In genomic region chr15:84925906-84926305, GRCh38 we compare ENCODE assay signal across 21 cellular contexts. TPM values are rescaled to one million over a fixed set of nuclear protein-coding genes. Genes with fewer than 3 reads are reported as not detected.
A peak's percentile ranks its signal among the peaks of the same experiment; 100 is the strongest.
DNase-seq lines count a peak whose midpoint lies in the region; ATAC-seq, FAIRE-seq and TF ChIP-seq lines count a peak whose summit lies in the region.
"Had no signal": no experiment of that assay in that cellular context is flagged by ENCODE, and none has a peak within 500 bp of the region (broad histone marks: within the 10 kb centered on the region; RNA-seq: fewer than 3 reads in every experiment).

No MANE protein-coding gene starts in this region.

- DNase-seq in A549 (ENCODE audit: low read depth in 1 of 2, low spot score in 1 of 2) (no peak), frontal cortex (ENCODE audit: low spot score in 2 of 2) (no peak), gastrocnemius medialis (no peak), NCI-H1105 (lab: John Stamatoyannopoulos, UW) (no peak), GOT3 (lab: John Stamatoyannopoulos, UW) (no peak)
- no peak for DNase-seq in naive thymus-derived CD8-positive, alpha-beta T cell
- DNase-seq: 8988T; ACHN; BE2C; C1 segment of cervical spinal cord; CD4-positive, CD25-positive, alpha-beta regulatory T cell; CD8-positive, alpha-beta memory T cell; COR-L47; DMS153; DMS79; GF-D8; KG1 had no signal

- FAIRE-seq in A549 (lab: Jason Lieb, UNC) (no peak), TTC549 (lab: Jason Lieb, UNC) (peak; percentile 78), frontal cortex (lab: Jason Lieb, UNC) (peak; percentile 87)

- CTCF ChIA-PET in A549 (lab: Yijun Ruan, JAX), result interaction anchor here (0.9 to 7.6 kb wide), 15 partner anchors 11 to 338 kb away, joined by 3 to 137 read pairs (median 5); partner anchors contain the start of gene ZSCAN2

- peaks cover 5 to 8% (median 5%) of the 10 kb centered on the region in 4 donors for H3K4me1 Mint-ChIP-seq in naive thymus-derived CD8-positive, alpha-beta T cell

- WGBS in A549 (ENCODE audit: missing lambda C conversion rate), result 91% methylated on average over 1 of the region's 1 CpG

- ATAC-seq in A549, result no peak
- no peak for ATAC-seq in gastrocnemius medialis
- ATAC-seq in HG03025 (IDR thresholded peaks at IDR 0.05; ENCODE audit: low FRiP score, unreplicated experiment), result no peak
- ATAC-seq in naive thymus-derived CD8-positive, alpha-beta T cell, result no peak

- H3K27ac ChIP-seq in A549 (peak overlapping the region; percentile 84 to 85; a peak in 5 of 6 replicates), gastrocnemius medialis (peak overlapping the region; percentile 70 to 85 (median 78))

- no peak for TF ChIP-seq EP300 in A549 (IDR thresholded peaks at IDR 0.05)

- no peaks in the 10 kb centered on the region for H3K9me3 ChIP-seq in A549
- no peaks in the 10 kb centered on the region for H3K9me3 ChIP-seq in gastrocnemius medialis
- H3K9me3 ChIP-seq: BE2C, HAP-1 had no signal

- H3K36me3 ChIP-seq in gastrocnemius medialis, result no peaks in the 10 kb centered on the region
- H3K36me3 ChIP-seq: BE2C, HAP-1 had no signal

- H3K4me3 Mint-ChIP-seq in naive thymus-derived CD8-positive, alpha-beta T cell, result no peak overlapping the region
- H3K4me3 Mint-ChIP-seq: CD4-positive, CD25-positive, alpha-beta regulatory T cell; CD8-positive, alpha-beta memory T cell had no signal

- no peak for TF ChIP-seq POLR2A in A549 (IDR thresholded peaks at IDR 0.05; ENCODE audit: low read length)
- TF ChIP-seq POLR2A in gastrocnemius medialis (IDR thresholded peaks at IDR 0.05), result no peak

- H3K4me1 ChIP-seq in A549 (peaks cover 60% of the 10 kb centered on the region), gastrocnemius medialis (peaks cover 20 to 25% of the 10 kb centered on the region in 2 donors)
- H3K4me1 ChIP-seq: BE2C, HAP-1 had no signal

- POLR2A ChIA-PET in A549 (lab: Yijun Ruan, JAX), result no interaction called here
- POLR2A ChIA-PET in naive thymus-derived CD8-positive, alpha-beta T cell (lab: Charles Lee), result interaction anchor here (0.6 kb wide), 1 partner anchor 14 kb away, joined by 3 read pairs; no protein-coding TSS in a partner anchor

- no peak for TF ChIP-seq CTCF in A549 (IDR thresholded peaks at IDR 0.05)
- TF ChIP-seq CTCF in gastrocnemius medialis (IDR thresholded peaks at IDR 0.05 in 4 of 5, conservative IDR thresholded peaks at IDR 0.05 in 1 of 5), result no peak

- no peak for TF ChIP-seq RAD21 in A549 (conservative IDR thresholded peaks at IDR 0.05 in 1 of 2, IDR thresholded peaks at IDR 0.05 in 1 of 2)

- in situ Hi-C loops in gastrocnemius medialis (cut with MboI; ENCODE audit: low sequenced_read_pairs in 4 of 4), result loop anchor here in 3 of 4 donors (5.0 to 10.0 kb wide), 4 partner anchors 51 to 339 kb away; no protein-coding TSS in a partner anchor

- 0 out of 3 replicates have a peak overlapping the region, but pooled peaks have one; percentile 16 for H3K4me2 ChIP-seq in A549

- H3K27ac Mint-ChIP-seq in naive thymus-derived CD8-positive, alpha-beta T cell, result no peak overlapping the region
- H3K27ac Mint-ChIP-seq: CD8-positive, alpha-beta memory T cell had no signal

- intact Hi-C loops in gastrocnemius medialis (cut with DNase I; ENCODE audit: low total_unique reads), result loop anchor here (5.0 kb wide), 5 partner anchors 49 to 269 kb away; partner anchors contain the start of genes NMB and ZNF592

- H3K4me3 ChIP-seq in A549 (no peak overlapping the region), gastrocnemius medialis (no peak overlapping the region)
- H3K4me3 ChIP-seq: HAP-1 had no signal

- no peaks in the 10 kb centered on the region for H3K36me3 Mint-ChIP-seq in naive thymus-derived CD8-positive, alpha-beta T cell
- H3K36me3 Mint-ChIP-seq: CD4-positive, CD25-positive, alpha-beta regulatory T cell; CD8-positive, alpha-beta memory T cell had no signal

- H3K9me3 Mint-ChIP-seq in naive thymus-derived CD8-positive, alpha-beta T cell, result no peaks in the 10 kb centered on the region
- H3K9me3 Mint-ChIP-seq: CD4-positive, CD25-positive, alpha-beta regulatory T cell; CD8-positive, alpha-beta memory T cell had no signal

- H3K27me3 Mint-ChIP-seq in naive thymus-derived CD8-positive, alpha-beta T cell, result no peaks in the 10 kb centered on the region
- H3K27me3 Mint-ChIP-seq: CD4-positive, CD25-positive, alpha-beta regulatory T cell; CD8-positive, alpha-beta memory T cell had no signal

- H3K27me3 ChIP-seq in gastrocnemius medialis, result no peaks in the 10 kb centered on the region
- H3K27me3 ChIP-seq: BE2C had no signal

TF ChIP-seq in A549, 52 proteins besides CTCF, POLR2A, EP300 and RAD21:
- TF ChIP-seq USF2 (IDR thresholded peaks at IDR 0.05) (no peak), RFX5 (IDR thresholded peaks at IDR 0.05) (no peak), TFCP2L1 (CRISPR knock-in tag; IDR thresholded peaks at IDR 0.05) (no peak), HOXA7 (CRISPR knock-in tag; IDR thresholded peaks at IDR 0.05) (no peak), ZC3H11A (IDR thresholded peaks at IDR 0.05) (no peak), FOXS1 (CRISPR knock-in tag; IDR thresholded peaks at IDR 0.05) (no peak), ATOH8 (CRISPR knock-in tag; IDR thresholded peaks at IDR 0.05; ENCODE audit: low read depth) (no peak), EHMT2 (IDR thresholded peaks at IDR 0.05; ENCODE audit: low read depth) (no peak), BCL3 (IDR thresholded peaks at IDR 0.05) (no peak), E2F6 (IDR thresholded peaks at IDR 0.05; ENCODE audit: borderline replicate concordance, low read depth) (no peak), FOSL2 (IDR thresholded peaks at IDR 0.05) (no peak), FOSL2 (CRISPR knock-in tag; IDR thresholded peaks at IDR 0.05) (no peak)

RNA-seq across cellular contexts. Expression of gene SLC28A1, which starts 41.4 kb away (rescaled TPM):
- polyA plus RNA-seq in A549 (2011; rRNA removed), result 0.13 TPM in 2 replicates
- 0.03 and 0.05 TPM in 2 replicates for polyA plus RNA-seq in A549 (2012; cell fraction: cytosol; rRNA removed)
- 0.06 and 0.18 TPM in 2 replicates for polyA plus RNA-seq in A549 (2012; cell fraction: nucleus; rRNA removed)
- 0.04 to 0.06 TPM in 2 of 3 replicates, not detected in the other for polyA plus RNA-seq in A549 (2017; fragmentation: RNase III; extraction: RNeasy Plus Mini Kit Qiagen cat#74134 plus additional on column Dnase treatment)
- polyA minus RNA-seq in A549 (2011; rRNA and poly(A)+ RNA removed), result 0.49 and 0.62 TPM in 2 replicates
- total RNA-seq in frontal cortex, result not detected
- under 1 TPM in 1 of 4 donors, not detected in 3; 0.47 TPM for total RNA-seq in gastrocnemius medialis
- not detected for total RNA-seq in naive thymus-derived CD8-positive, alpha-beta T cell
- polyA plus RNA-seq in naive thymus-derived CD8-positive, alpha-beta T cell, result not detected
- total RNA-seq: CD4-positive, CD25-positive, alpha-beta regulatory T cell; CD8-positive, alpha-beta memory T cell; Daoy had no signal
- polyA plus RNA-seq: CD4-positive, CD25-positive, alpha-beta regulatory T cell; CD8-positive, alpha-beta memory T cell had no signal

RNA-seq across cellular contexts. Expression of gene PDE8A, which starts 55.8 kb away (rescaled TPM):
- polyA plus RNA-seq in A549 (2011; rRNA removed), result 171 and 204 TPM in 2 replicates
- polyA plus RNA-seq in A549 (2012; cell fraction: cytosol; rRNA removed), result 43.7 and 46.8 TPM in 2 replicates
- polyA plus RNA-seq in A549 (2012; cell fraction: nucleus; rRNA removed), result 57.8 and 99.2 TPM in 2 replicates
- polyA plus RNA-seq in A549 (2017; fragmentation: RNase III; extraction: RNeasy Plus Mini Kit Qiagen cat#74134 plus additional on column Dnase treatment), result 44.4 to 45.3 TPM (median 45.0 TPM) in 3 replicates
- 104 and 125 TPM in 2 replicates for polyA minus RNA-seq in A549 (2011; rRNA and poly(A)+ RNA removed)
- 34.6 TPM for total RNA-seq in frontal cortex
- total RNA-seq in gastrocnemius medialis, result 10 to 100 TPM in 3 of 4 donors, 1 to 10 TPM in 1; 6.3 to 20.6 (median 13.9) TPM
- total RNA-seq in naive thymus-derived CD8-positive, alpha-beta T cell, result 10 to 100 TPM; 24.7 to 32.3 TPM
- polyA plus RNA-seq in naive thymus-derived CD8-positive, alpha-beta T cell, result 1 to 10 TPM in 1 of 3 donors, under 1 TPM in 2; 0.90 to 3.0 (median 0.93) TPM
